Comparison of ENCODE assay signal across 8 cellular contexts in genomic region chr19:4267101-4267900, GRCh38. TPM values are rescaled to one million over a fixed set of nuclear protein-coding genes. Genes with fewer than 3 reads are reported as not detected.
DNase-seq lines count a peak whose midpoint lies in the region; ATAC-seq and TF ChIP-seq lines count a peak whose summit lies in the region.

No MANE protein-coding gene starts in this region.

- no peak overlapping the region for H3K18ac ChIP-seq in trophoblast cell (ENCODE audit: low read length)

- H3K79me1 ChIP-seq in trophoblast cell (ENCODE audit: low read length) = no peaks in the 10 kb centered on the region

- H2BK120ac ChIP-seq in trophoblast cell (ENCODE audit: insufficient read depth, low read length, poor library complexity) = no peak overlapping the region

- H3K79me2 ChIP-seq in trophoblast cell (ENCODE audit: control insufficient read depth, insufficient read depth, low read length, poor library complexity) = no peaks in the 10 kb centered on the region

- no peak overlapping the region for H3K14ac ChIP-seq in trophoblast cell (ENCODE audit: low read length)

- peaks cover 7% of the 10 kb centered on the region for H3K36me3 ChIP-seq in H7 (replicated peaks; ENCODE audit: control insufficient read depth, insufficient read depth, low read length)
- H3K36me3 ChIP-seq in trophoblast cell (ENCODE audit: control insufficient read depth in 1 of 2, insufficient read depth in 2 of 2, low read length in 2 of 2) = peaks cover 17 to 21% of the 10 kb centered on the region in 2 experiments

- H3K4me2 ChIP-seq in trophoblast cell (ENCODE audit: low read length) = no peak overlapping the region

- H4K12ac ChIP-seq in trophoblast cell (ENCODE audit: low read depth, low read length) = no peak overlapping the region

- H2AK5ac ChIP-seq in trophoblast cell (ENCODE audit: low read length) = no peak overlapping the region

- no peak overlapping the region for H4K91ac ChIP-seq in trophoblast cell (ENCODE audit: low read depth, low read length)

- H3K27me3 ChIP-seq in H7 (ENCODE audit: control insufficient read depth, insufficient read depth, low read length) = no peaks in the 10 kb centered on the region
- no peaks in the 10 kb centered on the region for H3K27me3 ChIP-seq in trophoblast cell (ENCODE audit: insufficient read depth, low read length)

- no peak overlapping the region for H3K9ac ChIP-seq in trophoblast cell (ENCODE audit: low read length)

- H3K4me3 ChIP-seq in H7 (ENCODE audit: insufficient read depth, low read depth, low read length) = no peak overlapping the region
- no peak overlapping the region for H3K4me3 ChIP-seq in foreskin fibroblast (ENCODE audit: low read depth in 1 of 2, low read length in 2 of 2)
- H3K4me3 ChIP-seq in trophoblast cell (ENCODE audit: low read depth, low read length) = no peak overlapping the region

- DNase-seq in AG09319 (ENCODE audit: extremely low read depth, low read depth) (no peak), H7 (peak; percentile 97), RPMI7951 (ENCODE audit: low read depth) (peak; percentile 62), activated T-helper 1 cell treated with Interleukin-2 at 50 U/mL for 16 hours (ENCODE audit: low read depth) (peak; percentile 27), foreskin fibroblast (peak; percentile 19 to 55), trophoblast cell (peak; percentile 66 to 82), cortex of kidney (lab: John Stamatoyannopoulos, UW) (no peak)

- H3K4ac ChIP-seq in trophoblast cell (ENCODE audit: low read depth, low read length) = no peak overlapping the region

- WGBS in trophoblast cell (ENCODE audit: extremely low coverage, insufficient coverage, insufficient read length) = no CpG with 5 or more reads among the region's 21 CpGs

- no peak overlapping the region for H2AFZ ChIP-seq in trophoblast cell (ENCODE audit: insufficient read depth, low read length, poor library complexity)

- no peak overlapping the region for H2BK5ac ChIP-seq in trophoblast cell (ENCODE audit: low read depth, low read length, poor library complexity)

- H3K23ac ChIP-seq in trophoblast cell (ENCODE audit: low read length) = no peak overlapping the region

- no peak overlapping the region for H2BK12ac ChIP-seq in trophoblast cell (ENCODE audit: low read length)

- peaks cover 1% of the 10 kb centered on the region for H3K9me3 ChIP-seq in trophoblast cell (ENCODE audit: insufficient read depth, low read depth, low read length)

- TF ChIP-seq CTCF in AG09319 (IDR thresholded peaks at IDR 0.05; ENCODE audit: low read depth, low read length) = peak; percentile 79
- TF ChIP-seq CTCF in foreskin fibroblast (IDR thresholded peaks at IDR 0.05; ENCODE audit: low read depth, low read length) = peak; percentile 77

- no peak overlapping the region for H3K27ac ChIP-seq in trophoblast cell (ENCODE audit: low read depth, low read length)

- no peak overlapping the region for H4K8ac ChIP-seq in trophoblast cell (ENCODE audit: low read depth, low read length)

- no peaks in the 10 kb centered on the region for H3K4me1 ChIP-seq in trophoblast cell (ENCODE audit: control insufficient read depth in 1 of 2, insufficient read depth in 2 of 2, low read length in 2 of 2)

- no peak for ATAC-seq in GM18907 (IDR thresholded peaks at IDR 0.05; ENCODE audit: unreplicated experiment)

RNA-seq across cellular contexts. Expression of gene SHD, which starts 11.8 kb away (rescaled TPM):
- 1.3 and 1.5 TPM in 2 replicates for total RNA-seq in H7 (2014; rRNA removed; shearing (Covaris generic))
- total RNA-seq in RPMI7951 (2014; rRNA removed; shearing (Covaris generic)) = 0.12 TPM in 1 of 2 replicates, not detected in the other
- polyA plus RNA-seq in trophoblast cell (2013) = 4.4 and 5.7 TPM in 2 replicates

RNA-seq across cellular contexts. Expression of gene YJU2, which starts 20.4 kb away (rescaled TPM):
- 31.0 and 32.7 TPM in 2 replicates for total RNA-seq in H7 (2014; rRNA removed; shearing (Covaris generic))
- total RNA-seq in RPMI7951 (2014; rRNA removed; shearing (Covaris generic)) = 20.3 and 22.3 TPM in 2 replicates
- 16.3 and 17.4 TPM in 2 replicates for polyA plus RNA-seq in trophoblast cell (2013)

RNA-seq across cellular contexts. Expression of gene TMIGD2, which starts 34.9 kb away (rescaled TPM):
- 0.45 and 0.78 TPM in 2 replicates for total RNA-seq in H7 (2014; rRNA removed; shearing (Covaris generic))
- not detected in 2 replicates for total RNA-seq in RPMI7951 (2014; rRNA removed; shearing (Covaris generic))
- 0.89 and 1.2 TPM in 2 replicates for polyA plus RNA-seq in trophoblast cell (2013)

RNA-seq across cellular contexts. Expression of gene FSD1, which starts 37.1 kb away (rescaled TPM):
- total RNA-seq in H7 (2014; rRNA removed; shearing (Covaris generic)) = 29.8 and 34.1 TPM in 2 replicates
- 9.7 and 11.3 TPM in 2 replicates for total RNA-seq in RPMI7951 (2014; rRNA removed; shearing (Covaris generic))
- polyA plus RNA-seq in trophoblast cell (2013) = 8.7 TPM in 2 replicates

RNA-seq across cellular contexts. Expression of gene EBI3, which starts 38.0 kb away (rescaled TPM):
- 0.10 and 0.67 TPM in 2 replicates for total RNA-seq in H7 (2014; rRNA removed; shearing (Covaris generic))
- 0.39 and 1.1 TPM in 2 replicates for total RNA-seq in RPMI7951 (2014; rRNA removed; shearing (Covaris generic))
- 1.3 and 1.4 TPM in 2 replicates for polyA plus RNA-seq in trophoblast cell (2013)

Comparison
In these comparisons a context has a peak if more than half of its experiments do, and no peak if none do; other contexts are left out.
1. DNase-seq: peak in H7 (single experiment), RPMI7951 (single experiment), activated T-helper 1 cell treated with Interleukin-2 at 50 U/mL for 16 hours (single experiment), foreskin fibroblast (2 of 2) and trophoblast cell (2 of 2); none in AG09319 (single experiment) and cortex of kidney (single experiment).